ENCODE assay signal across 1 cellular context in the genomic region with DNA sequence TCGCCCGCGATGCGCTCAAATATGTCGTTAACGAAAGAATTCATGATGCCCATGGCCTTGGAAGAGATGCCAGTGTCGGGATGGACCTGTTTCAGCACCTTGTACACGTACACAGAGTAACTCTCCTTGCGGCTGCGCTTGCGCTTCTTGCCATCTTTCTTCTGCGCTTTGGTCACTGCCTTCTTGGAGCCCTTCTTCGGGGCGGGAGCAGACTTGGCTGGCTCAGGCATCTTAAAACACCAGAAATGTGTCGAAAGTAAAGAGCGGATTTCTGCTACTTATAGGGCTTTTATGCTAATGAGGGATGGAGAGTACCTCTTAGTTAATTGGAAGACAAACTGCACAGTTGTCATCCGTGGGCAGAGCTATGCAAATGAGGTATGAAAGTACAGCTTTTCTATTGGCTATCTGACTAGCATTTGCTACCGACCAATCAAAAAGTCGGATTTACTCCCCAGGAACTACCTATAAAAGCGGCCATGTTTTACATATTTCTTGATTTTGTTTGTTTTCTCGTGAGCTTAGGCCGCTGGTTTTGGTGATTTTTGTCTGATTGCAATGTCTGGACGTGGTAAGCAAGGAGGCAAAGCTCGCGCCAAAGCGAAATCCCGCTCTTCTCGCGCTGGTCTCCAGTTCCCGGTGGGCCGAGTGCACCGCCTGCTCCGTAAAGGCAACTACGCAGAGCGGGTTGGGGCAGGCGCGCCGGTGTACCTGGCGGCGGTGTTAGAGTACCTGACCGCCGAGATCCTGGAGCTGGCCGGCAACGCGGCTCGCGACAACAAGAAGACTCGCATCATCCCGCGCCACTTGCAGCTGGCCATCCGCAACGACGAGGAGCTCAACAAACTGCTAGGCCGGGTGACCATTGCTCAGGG.
TF ChIP-seq lines count a peak whose summit lies in the region.

No MANE protein-coding gene starts in this region.

TF ChIP-seq in K562, 482 proteins besides CTCF, POLR2A, EP300 and RAD21 (continued from another document and continues in another):
- TF ChIP-seq CBX8 (IDR thresholded peaks at IDR 0.05; ENCODE audit: borderline replicate concordance, extremely low read depth, low read depth, low read length, poor library complexity, severe bottlenecking) (no peak), CREM (IDR thresholded peaks at IDR 0.05; ENCODE audit: low read depth) (peak; percentile 63), ZNF354B (CRISPR knock-in tag; IDR thresholded peaks at IDR 0.05) (no peak), PURB (CRISPR knock-in tag; IDR thresholded peaks at IDR 0.05; ENCODE audit: low read depth) (no peak), TAF15 (IDR thresholded peaks at IDR 0.05; ENCODE audit: low read depth, low read length) (peak; percentile 77; the same call in 1 of the 2 replicates), TRIM24 (IDR thresholded peaks at IDR 0.05) (no peak), ZNF175 (CRISPR knock-in tag; IDR thresholded peaks at IDR 0.05; ENCODE audit: low read depth) (no peak), SMAD4 (CRISPR knock-in tag; conservative IDR thresholded peaks at IDR 0.05) (peak; percentile 66; the same call in 1 of the 2 replicates), CCNT2 (IDR thresholded peaks at IDR 0.05; ENCODE audit: borderline replicate concordance, extremely low read depth, insufficient read length, low read depth, low read length) (peak; percentile 47), RBM14 (IDR thresholded peaks at IDR 0.05; ENCODE audit: borderline replicate concordance, insufficient read depth, low read depth, low read length) (peak; percentile 91; the same call in 1 of the 2 replicates), ZNF507 (tag; conservative IDR thresholded peaks at IDR 0.05) (no peak), POLR2H (tag; IDR thresholded peaks at IDR 0.05; ENCODE audit: low read depth) (peak; percentile 98), LEF1 (IDR thresholded peaks at IDR 0.05) (no peak; the same call in 1 of the 2 replicates), MAFF (IDR thresholded peaks at IDR 0.05; ENCODE audit: low read length) (no peak; the same call in 1 of the 2 replicates), ARHGAP35 (IDR thresholded peaks at IDR 0.05; ENCODE audit: partially characterized antibody) (peak; percentile 77), C11orf30 (IDR thresholded peaks at IDR 0.05; ENCODE audit: low read depth) (peak; percentile 4; the same call in 1 of the 2 replicates), ZNF76 (CRISPR knock-in tag; IDR thresholded peaks at IDR 0.05; ENCODE audit: borderline replicate concordance) (no peak), PCBP1 (IDR thresholded peaks at IDR 0.05; ENCODE audit: low read depth, low read length, poor library complexity, severe bottlenecking) (peak; percentile 79), HNRNPH1 (optimal IDR thresholded peaks at IDR 0.05; ENCODE audit: low read depth, low read length) (no peak)
- TF ChIP-seq, protein P1, sequence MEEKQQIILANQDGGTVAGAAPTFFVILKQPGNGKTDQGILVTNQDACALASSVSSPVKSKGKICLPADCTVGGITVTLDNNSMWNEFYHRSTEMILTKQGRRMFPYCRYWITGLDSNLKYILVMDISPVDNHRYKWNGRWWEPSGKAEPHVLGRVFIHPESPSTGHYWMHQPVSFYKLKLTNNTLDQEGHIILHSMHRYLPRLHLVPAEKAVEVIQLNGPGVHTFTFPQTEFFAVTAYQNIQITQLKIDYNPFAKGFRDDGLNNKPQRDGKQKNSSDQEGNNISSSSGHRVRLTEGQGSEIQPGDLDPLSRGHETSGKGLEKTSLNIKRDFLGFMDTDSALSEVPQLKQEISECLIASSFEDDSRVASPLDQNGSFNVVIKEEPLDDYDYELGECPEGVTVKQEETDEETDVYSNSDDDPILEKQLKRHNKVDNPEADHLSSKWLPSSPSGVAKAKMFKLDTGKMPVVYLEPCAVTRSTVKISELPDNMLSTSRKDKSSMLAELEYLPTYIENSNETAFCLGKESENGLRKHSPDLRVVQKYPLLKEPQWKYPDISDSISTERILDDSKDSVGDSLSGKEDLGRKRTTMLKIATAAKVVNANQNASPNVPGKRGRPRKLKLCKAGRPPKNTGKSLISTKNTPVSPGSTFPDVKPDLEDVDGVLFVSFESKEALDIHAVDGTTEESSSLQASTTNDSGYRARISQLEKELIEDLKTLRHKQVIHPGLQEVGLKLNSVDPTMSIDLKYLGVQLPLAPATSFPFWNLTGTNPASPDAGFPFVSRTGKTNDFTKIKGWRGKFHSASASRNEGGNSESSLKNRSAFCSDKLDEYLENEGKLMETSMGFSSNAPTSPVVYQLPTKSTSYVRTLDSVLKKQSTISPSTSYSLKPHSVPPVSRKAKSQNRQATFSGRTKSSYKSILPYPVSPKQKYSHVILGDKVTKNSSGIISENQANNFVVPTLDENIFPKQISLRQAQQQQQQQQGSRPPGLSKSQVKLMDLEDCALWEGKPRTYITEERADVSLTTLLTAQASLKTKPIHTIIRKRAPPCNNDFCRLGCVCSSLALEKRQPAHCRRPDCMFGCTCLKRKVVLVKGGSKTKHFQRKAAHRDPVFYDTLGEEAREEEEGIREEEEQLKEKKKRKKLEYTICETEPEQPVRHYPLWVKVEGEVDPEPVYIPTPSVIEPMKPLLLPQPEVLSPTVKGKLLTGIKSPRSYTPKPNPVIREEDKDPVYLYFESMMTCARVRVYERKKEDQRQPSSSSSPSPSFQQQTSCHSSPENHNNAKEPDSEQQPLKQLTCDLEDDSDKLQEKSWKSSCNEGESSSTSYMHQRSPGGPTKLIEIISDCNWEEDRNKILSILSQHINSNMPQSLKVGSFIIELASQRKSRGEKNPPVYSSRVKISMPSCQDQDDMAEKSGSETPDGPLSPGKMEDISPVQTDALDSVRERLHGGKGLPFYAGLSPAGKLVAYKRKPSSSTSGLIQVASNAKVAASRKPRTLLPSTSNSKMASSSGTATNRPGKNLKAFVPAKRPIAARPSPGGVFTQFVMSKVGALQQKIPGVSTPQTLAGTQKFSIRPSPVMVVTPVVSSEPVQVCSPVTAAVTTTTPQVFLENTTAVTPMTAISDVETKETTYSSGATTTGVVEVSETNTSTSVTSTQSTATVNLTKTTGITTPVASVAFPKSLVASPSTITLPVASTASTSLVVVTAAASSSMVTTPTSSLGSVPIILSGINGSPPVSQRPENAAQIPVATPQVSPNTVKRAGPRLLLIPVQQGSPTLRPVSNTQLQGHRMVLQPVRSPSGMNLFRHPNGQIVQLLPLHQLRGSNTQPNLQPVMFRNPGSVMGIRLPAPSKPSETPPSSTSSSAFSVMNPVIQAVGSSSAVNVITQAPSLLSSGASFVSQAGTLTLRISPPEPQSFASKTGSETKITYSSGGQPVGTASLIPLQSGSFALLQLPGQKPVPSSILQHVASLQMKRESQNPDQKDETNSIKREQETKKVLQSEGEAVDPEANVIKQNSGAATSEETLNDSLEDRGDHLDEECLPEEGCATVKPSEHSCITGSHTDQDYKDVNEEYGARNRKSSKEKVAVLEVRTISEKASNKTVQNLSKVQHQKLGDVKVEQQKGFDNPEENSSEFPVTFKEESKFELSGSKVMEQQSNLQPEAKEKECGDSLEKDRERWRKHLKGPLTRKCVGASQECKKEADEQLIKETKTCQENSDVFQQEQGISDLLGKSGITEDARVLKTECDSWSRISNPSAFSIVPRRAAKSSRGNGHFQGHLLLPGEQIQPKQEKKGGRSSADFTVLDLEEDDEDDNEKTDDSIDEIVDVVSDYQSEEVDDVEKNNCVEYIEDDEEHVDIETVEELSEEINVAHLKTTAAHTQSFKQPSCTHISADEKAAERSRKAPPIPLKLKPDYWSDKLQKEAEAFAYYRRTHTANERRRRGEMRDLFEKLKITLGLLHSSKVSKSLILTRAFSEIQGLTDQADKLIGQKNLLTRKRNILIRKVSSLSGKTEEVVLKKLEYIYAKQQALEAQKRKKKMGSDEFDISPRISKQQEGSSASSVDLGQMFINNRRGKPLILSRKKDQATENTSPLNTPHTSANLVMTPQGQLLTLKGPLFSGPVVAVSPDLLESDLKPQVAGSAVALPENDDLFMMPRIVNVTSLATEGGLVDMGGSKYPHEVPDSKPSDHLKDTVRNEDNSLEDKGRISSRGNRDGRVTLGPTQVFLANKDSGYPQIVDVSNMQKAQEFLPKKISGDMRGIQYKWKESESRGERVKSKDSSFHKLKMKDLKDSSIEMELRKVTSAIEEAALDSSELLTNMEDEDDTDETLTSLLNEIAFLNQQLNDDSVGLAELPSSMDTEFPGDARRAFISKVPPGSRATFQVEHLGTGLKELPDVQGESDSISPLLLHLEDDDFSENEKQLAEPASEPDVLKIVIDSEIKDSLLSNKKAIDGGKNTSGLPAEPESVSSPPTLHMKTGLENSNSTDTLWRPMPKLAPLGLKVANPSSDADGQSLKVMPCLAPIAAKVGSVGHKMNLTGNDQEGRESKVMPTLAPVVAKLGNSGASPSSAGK (IDR thresholded peaks at IDR 0.05): no peak
- TF ChIP-seq, protein P2, sequence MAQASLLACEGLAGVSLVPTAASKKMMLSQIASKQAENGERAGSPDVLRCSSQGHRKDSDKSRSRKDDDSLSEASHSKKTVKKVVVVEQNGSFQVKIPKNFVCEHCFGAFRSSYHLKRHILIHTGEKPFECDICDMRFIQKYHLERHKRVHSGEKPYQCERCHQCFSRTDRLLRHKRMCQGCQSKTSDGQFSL (CRISPR knock-in tag; IDR thresholded peaks at IDR 0.05): no peak; the same call in 1 of the 2 replicates
- TF ChIP-seq, protein P2 (tag; IDR thresholded peaks at IDR 0.05): no peak
- TF ChIP-seq, protein P3, sequence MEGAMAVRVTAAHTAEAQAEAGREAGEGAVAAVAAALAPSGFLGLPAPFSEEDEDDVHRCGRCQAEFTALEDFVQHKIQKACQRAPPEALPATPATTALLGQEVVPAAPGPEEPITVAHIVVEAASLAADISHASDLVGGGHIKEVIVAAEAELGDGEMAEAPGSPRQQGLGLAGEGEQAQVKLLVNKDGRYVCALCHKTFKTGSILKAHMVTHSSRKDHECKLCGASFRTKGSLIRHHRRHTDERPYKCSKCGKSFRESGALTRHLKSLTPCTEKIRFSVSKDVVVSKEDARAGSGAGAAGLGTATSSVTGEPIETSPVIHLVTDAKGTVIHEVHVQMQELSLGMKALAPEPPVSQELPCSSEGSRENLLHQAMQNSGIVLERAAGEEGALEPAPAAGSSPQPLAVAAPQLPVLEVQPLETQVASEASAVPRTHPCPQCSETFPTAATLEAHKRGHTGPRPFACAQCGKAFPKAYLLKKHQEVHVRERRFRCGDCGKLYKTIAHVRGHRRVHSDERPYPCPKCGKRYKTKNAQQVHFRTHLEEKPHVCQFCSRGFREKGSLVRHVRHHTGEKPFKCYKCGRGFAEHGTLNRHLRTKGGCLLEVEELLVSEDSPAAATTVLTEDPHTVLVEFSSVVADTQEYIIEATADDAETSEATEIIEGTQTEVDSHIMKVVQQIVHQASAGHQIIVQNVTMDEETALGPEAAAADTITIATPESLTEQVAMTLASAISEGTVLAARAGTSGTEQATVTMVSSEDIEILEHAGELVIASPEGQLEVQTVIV (CRISPR knock-in tag; IDR thresholded peaks at IDR 0.05; ENCODE audit: borderline replicate concordance): no peak
- TF ChIP-seq, protein P4, sequence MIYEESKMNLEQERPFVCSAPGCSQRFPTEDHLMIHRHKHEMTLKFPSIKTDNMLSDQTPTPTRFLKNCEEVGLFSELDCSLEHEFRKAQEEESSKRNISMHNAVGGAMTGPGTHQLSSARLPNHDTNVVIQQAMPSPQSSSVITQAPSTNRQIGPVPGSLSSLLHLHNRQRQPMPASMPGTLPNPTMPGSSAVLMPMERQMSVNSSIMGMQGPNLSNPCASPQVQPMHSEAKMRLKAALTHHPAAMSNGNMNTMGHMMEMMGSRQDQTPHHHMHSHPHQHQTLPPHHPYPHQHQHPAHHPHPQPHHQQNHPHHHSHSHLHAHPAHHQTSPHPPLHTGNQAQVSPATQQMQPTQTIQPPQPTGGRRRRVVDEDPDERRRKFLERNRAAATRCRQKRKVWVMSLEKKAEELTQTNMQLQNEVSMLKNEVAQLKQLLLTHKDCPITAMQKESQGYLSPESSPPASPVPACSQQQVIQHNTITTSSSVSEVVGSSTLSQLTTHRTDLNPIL (CRISPR knock-in tag; IDR thresholded peaks at IDR 0.05): no peak
- TF ChIP-seq, protein P5, sequence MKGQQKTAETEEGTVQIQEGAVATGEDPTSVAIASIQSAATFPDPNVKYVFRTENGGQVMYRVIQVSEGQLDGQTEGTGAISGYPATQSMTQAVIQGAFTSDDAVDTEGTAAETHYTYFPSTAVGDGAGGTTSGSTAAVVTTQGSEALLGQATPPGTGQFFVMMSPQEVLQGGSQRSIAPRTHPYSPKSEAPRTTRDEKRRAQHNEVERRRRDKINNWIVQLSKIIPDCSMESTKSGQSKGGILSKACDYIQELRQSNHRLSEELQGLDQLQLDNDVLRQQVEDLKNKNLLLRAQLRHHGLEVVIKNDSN (CRISPR knock-in tag; IDR thresholded peaks at IDR 0.05): peak; percentile 62
- TF ChIP-seq, protein P6, sequence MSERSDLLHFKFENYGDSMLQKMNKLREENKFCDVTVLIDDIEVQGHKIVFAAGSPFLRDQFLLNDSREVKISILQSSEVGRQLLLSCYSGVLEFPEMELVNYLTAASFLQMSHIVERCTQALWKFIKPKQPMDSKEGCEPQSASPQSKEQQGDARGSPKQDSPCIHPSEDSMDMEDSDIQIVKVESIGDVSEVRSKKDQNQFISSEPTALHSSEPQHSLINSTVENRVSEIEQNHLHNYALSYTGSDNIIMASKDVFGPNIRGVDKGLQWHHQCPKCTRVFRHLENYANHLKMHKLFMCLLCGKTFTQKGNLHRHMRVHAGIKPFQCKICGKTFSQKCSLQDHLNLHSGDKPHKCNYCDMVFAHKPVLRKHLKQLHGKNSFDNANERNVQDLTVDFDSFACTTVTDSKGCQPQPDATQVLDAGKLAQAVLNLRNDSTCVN (CRISPR knock-in tag; IDR thresholded peaks at IDR 0.05): no peak; the same call in 1 of the 2 replicates
- TF ChIP-seq, protein P7, sequence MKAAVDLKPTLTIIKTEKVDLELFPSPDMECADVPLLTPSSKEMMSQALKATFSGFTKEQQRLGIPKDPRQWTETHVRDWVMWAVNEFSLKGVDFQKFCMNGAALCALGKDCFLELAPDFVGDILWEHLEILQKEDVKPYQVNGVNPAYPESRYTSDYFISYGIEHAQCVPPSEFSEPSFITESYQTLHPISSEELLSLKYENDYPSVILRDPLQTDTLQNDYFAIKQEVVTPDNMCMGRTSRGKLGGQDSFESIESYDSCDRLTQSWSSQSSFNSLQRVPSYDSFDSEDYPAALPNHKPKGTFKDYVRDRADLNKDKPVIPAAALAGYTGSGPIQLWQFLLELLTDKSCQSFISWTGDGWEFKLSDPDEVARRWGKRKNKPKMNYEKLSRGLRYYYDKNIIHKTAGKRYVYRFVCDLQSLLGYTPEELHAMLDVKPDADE (conservative IDR thresholded peaks at IDR 0.05; ENCODE audit: control insufficient read depth, low read depth, low read length): peak; percentile 71; the same call in 1 of the 2 replicates
- TF ChIP-seq, protein P8, sequence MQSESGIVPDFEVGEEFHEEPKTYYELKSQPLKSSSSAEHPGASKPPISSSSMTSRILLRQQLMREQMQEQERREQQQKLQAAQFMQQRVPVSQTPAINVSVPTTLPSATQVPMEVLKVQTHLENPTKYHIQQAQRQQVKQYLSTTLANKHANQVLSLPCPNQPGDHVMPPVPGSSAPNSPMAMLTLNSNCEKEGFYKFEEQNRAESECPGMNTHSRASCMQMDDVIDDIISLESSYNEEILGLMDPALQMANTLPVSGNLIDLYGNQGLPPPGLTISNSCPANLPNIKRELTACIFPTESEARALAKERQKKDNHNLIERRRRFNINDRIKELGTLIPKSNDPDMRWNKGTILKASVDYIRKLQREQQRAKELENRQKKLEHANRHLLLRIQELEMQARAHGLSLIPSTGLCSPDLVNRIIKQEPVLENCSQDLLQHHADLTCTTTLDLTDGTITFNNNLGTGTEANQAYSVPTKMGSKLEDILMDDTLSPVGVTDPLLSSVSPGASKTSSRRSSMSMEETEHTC (IDR thresholded peaks at IDR 0.05): no peak
